Comparison of ENCODE assay signal across 20 cellular contexts in genomic region chr4:147104768-147105167, GRCh38.
"Had no signal": no experiment of that assay in that cellular context is flagged by ENCODE, and none has a peak within 500 bp of the region (broad histone marks: within the 10 kb centered on the region; RNA-seq: fewer than 3 reads in every experiment).

No MANE protein-coding gene starts in this region.

- DNase-seq: activated CD4-positive, alpha-beta T cell treated with anti-CD3 and anti-CD28 coated beads, Interleukin-2, amount 10 ng/mL, durations not matched to agents 24 days and 14 days; activated CD4-positive, CD25-positive, alpha-beta regulatory T cell; activated CD8-positive, alpha-beta T cell treated with anti-CD3 and anti-CD28 coated beads, Interleukin-2, amount 10 ng/mL, durations not matched to agents 7 days and 5 days; activated naive CD4-positive, alpha-beta T cell treated with anti-CD3 and anti-CD28 coated beads for 36 hours; activated naive CD8-positive, alpha-beta T cell treated with anti-CD3 and anti-CD28 coated beads, Interleukin-2, amount 50 U/mL, for 24 hours; activated T-cell treated with anti-CD3 and anti-CD28 coated beads, Interleukin-2, amount 50 U/mL, for 4 hours; aorta; effector CD8-positive, alpha-beta T cell; immature natural killer cell; kidney glomerular epithelial cell; mesendoderm; stimulated activated CD4-positive, alpha-beta T cell treated with anti-CD3 and anti-CD28 coated beads, Interleukin-12 subunit alpha, Interleukin-12 subunit beta, amount 100 ng/mL, for 4 hours; stimulated activated CD4-positive, alpha-beta T cell treated with anti-CD3 and anti-CD28 coated beads, Interleukin-1b, Interleukin-23, amount 100 ng/mL, for 48 hours; T1000 had no signal

- H3K9me3 Mint-ChIP-seq: activated CD4-positive, alpha-beta T cell treated with anti-CD3 and anti-CD28 coated beads, Interleukin-2, amount 10 ng/mL, durations not matched to agents 24 days and 14 days; activated naive CD4-positive, alpha-beta T cell treated with anti-CD3 and anti-CD28 coated beads for 36 hours; activated naive CD8-positive, alpha-beta T cell treated with anti-CD3 and anti-CD28 coated beads, Interleukin-2, amount 50 U/mL, for 24 hours; activated T-cell treated with anti-CD3 and anti-CD28 coated beads, Interleukin-2, amount 50 U/mL, for 4 hours; dendritic cell treated with granulocyte-macrophage colony-stimulating factor and Interleukin-4, amounts not matched to agents 40 ng/mL and 50 ng/mL, for 4 days; natural killer cell treated with Interleukin-12 subunit alpha and Interleukin-12 subunit beta and Interleukin-15 and Interleukin-18, amount 100 ng/mL, for 72 hours; stimulated activated naive CD8-positive, alpha-beta T cell treated with anti-CD3 and anti-CD28 coated beads, Interleukin-15, Interleukin-2, amounts not matched to agents 100 ng/mL and 50 ng/mL, for 24 hours; type B pancreatic cell had no signal

- H3K36me3 Mint-ChIP-seq: immature natural killer cell; natural killer cell treated with Interleukin-12 subunit alpha and Interleukin-12 subunit beta and Interleukin-15 and Interleukin-18, amount 100 ng/mL, for 72 hours; type B pancreatic cell had no signal

- H3K27me3 Mint-ChIP-seq: dendritic cell treated with granulocyte-macrophage colony-stimulating factor and Interleukin-4, amounts not matched to agents 40 ng/mL and 50 ng/mL, for 4 days; type B pancreatic cell had no signal

- H3K27ac ChIP-seq: neutrophil had no signal

- H3K36me3 ChIP-seq: neutrophil had no signal

- H3K4me1 Mint-ChIP-seq: activated CD4-positive, alpha-beta T cell treated with anti-CD3 and anti-CD28 coated beads, Interleukin-2, amount 10 ng/mL, durations not matched to agents 24 days and 14 days; activated naive CD8-positive, alpha-beta T cell treated with anti-CD3 and anti-CD28 coated beads, Interleukin-2, amount 50 U/mL, for 24 hours; immature natural killer cell had no signal

- H3K27ac Mint-ChIP-seq: activated CD4-positive, alpha-beta T cell treated with anti-CD3 and anti-CD28 coated beads, Interleukin-2, amount 10 ng/mL, durations not matched to agents 24 days and 14 days; activated CD8-positive, alpha-beta T cell treated with anti-CD3 and anti-CD28 coated beads, Interleukin-2, amount 10 ng/mL, durations not matched to agents 7 days and 5 days; activated naive CD4-positive, alpha-beta T cell treated with anti-CD3 and anti-CD28 coated beads for 36 hours; activated naive CD8-positive, alpha-beta T cell treated with anti-CD3 and anti-CD28 coated beads, Interleukin-2, amount 50 U/mL, for 24 hours; dendritic cell treated with granulocyte-macrophage colony-stimulating factor and Interleukin-4, amounts not matched to agents 40 ng/mL and 50 ng/mL, for 4 days; immature natural killer cell; natural killer cell treated with Interleukin-12 subunit alpha and Interleukin-12 subunit beta and Interleukin-15 and Interleukin-18, amount 100 ng/mL, for 72 hours; stimulated activated naive CD8-positive, alpha-beta T cell treated with anti-CD3 and anti-CD28 coated beads, Interleukin-15, Interleukin-2, amounts not matched to agents 100 ng/mL and 50 ng/mL, for 24 hours; type B pancreatic cell had no signal

- H3K9me3 ChIP-seq: neutrophil had no signal

- H3K4me3 Mint-ChIP-seq: activated CD4-positive, alpha-beta T cell treated with anti-CD3 and anti-CD28 coated beads, Interleukin-2, amount 10 ng/mL, durations not matched to agents 24 days and 14 days; activated CD8-positive, alpha-beta T cell treated with anti-CD3 and anti-CD28 coated beads, Interleukin-2, amount 10 ng/mL, durations not matched to agents 7 days and 5 days; activated naive CD4-positive, alpha-beta T cell treated with anti-CD3 and anti-CD28 coated beads for 36 hours; activated naive CD8-positive, alpha-beta T cell treated with anti-CD3 and anti-CD28 coated beads, Interleukin-2, amount 50 U/mL, for 24 hours; activated T-cell treated with anti-CD3 and anti-CD28 coated beads, Interleukin-2, amount 50 U/mL, for 4 hours; dendritic cell treated with granulocyte-macrophage colony-stimulating factor and Interleukin-4, amounts not matched to agents 40 ng/mL and 50 ng/mL, for 4 days; immature natural killer cell; natural killer cell treated with Interleukin-12 subunit alpha and Interleukin-12 subunit beta and Interleukin-15 and Interleukin-18, amount 100 ng/mL, for 72 hours; stimulated activated naive CD8-positive, alpha-beta T cell treated with anti-CD3 and anti-CD28 coated beads, Interleukin-15, Interleukin-2, amounts not matched to agents 100 ng/mL and 50 ng/mL, for 24 hours; type B pancreatic cell had no signal

- ATAC-seq: activated CD8-positive, alpha-beta T cell treated with anti-CD3 and anti-CD28 coated beads, Interleukin-2, amount 10 ng/mL, durations not matched to agents 7 days and 5 days; activated naive CD8-positive, alpha-beta T cell treated with anti-CD3 and anti-CD28 coated beads, Interleukin-2, amount 50 U/mL, for 24 hours; activated T-cell treated with anti-CD3 and anti-CD28 coated beads, Interleukin-2, amount 50 U/mL, for 4 hours; esophagus mucosa had no signal
